22 cellular contexts compared by ENCODE assay signal in the genomic region with DNA sequence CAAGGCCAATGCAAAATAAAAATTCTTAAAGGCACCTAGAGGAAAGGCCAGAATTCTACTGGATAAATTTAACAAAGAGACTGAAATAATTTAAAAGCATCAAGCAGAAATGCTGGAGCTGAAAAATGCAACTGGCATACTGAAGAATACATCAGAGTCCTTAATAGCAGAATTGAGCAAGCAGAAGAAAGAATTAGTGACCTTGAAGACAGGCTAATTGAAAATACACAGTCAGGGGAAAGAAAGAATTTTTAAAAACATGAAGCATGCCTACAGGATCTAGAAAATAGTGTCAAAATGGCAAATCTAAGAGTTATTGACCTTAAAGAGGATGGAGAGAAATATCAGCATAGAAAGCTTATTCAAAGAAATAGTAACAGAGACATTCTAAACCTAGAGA.
DNase-seq lines count a peak whose midpoint lies in the region; ATAC-seq, FAIRE-seq and TF ChIP-seq lines count a peak whose summit lies in the region.
"Had no signal": no experiment of that assay in that cellular context is flagged by ENCODE, and none has a peak within 500 bp of the region (broad histone marks: within the 10 kb centered on the region; RNA-seq: fewer than 3 reads in every experiment).

No MANE protein-coding gene starts in this region.

- intact Hi-C loops in HepG2 (cut with micrococcal nuclease; ENCODE audit: unreplicated experiment): no loop called here
- intact Hi-C loops in right lobe of liver (cut with DNase I): no loop called here

- no peaks in the 10 kb centered on the region for H3K4me1 ChIP-seq in HepG2 (ENCODE audit: insufficient read depth, low read length)
- no peaks in the 10 kb centered on the region for H3K4me1 ChIP-seq in right lobe of liver
- no peaks in the 10 kb centered on the region for H3K4me1 ChIP-seq in astrocyte (ENCODE audit: insufficient read depth, low read length)
- H3K4me1 ChIP-seq: Caco-2 had no signal

- no peaks in the 10 kb centered on the region for H3K9me3 Mint-ChIP-seq in astrocyte (ENCODE audit: unreplicated experiment)
- H3K9me3 Mint-ChIP-seq: CD8-positive, alpha-beta T cell had no signal

- no peak for TF ChIP-seq EP300 in HepG2 (IDR thresholded peaks at IDR 0.05; ENCODE audit: low read depth in 2 of 2, low read length in 2 of 2)
- TF ChIP-seq EP300 in HepG2 (CRISPR knock-in tag; IDR thresholded peaks at IDR 0.05; ENCODE audit: borderline replicate concordance): no peak

- H3K4me2 ChIP-seq in HepG2 (ENCODE audit: low read depth, low read length) (no peak overlapping the region), astrocyte (ENCODE audit: low read length) (no peak overlapping the region)
- H3K4me2 ChIP-seq: BLaER1 treated with 17β-estradiol and CSF1 and Interleukin-3, amounts not matched to agents 10 nM and 100 nM had no signal

- H3K9ac ChIP-seq in HepG2 (ENCODE audit: insufficient read depth, low read depth, low read length) (no peak overlapping the region), astrocyte (ENCODE audit: low read length) (no peak overlapping the region)
- H3K9ac ChIP-seq: BLaER1 treated with 17β-estradiol and CSF1 and Interleukin-3, amounts not matched to agents 10 nM and 100 nM had no signal

- H3K27me3 ChIP-seq in HepG2 (ENCODE audit: control insufficient read depth in 1 of 2, insufficient read depth in 2 of 2, low read length in 2 of 2) (no peaks in the 10 kb centered on the region), right lobe of liver (no peaks in the 10 kb centered on the region), astrocyte (ENCODE audit: insufficient read depth, low read length) (no peaks in the 10 kb centered on the region)
- H3K27me3 ChIP-seq: BLaER1 treated with 17β-estradiol and CSF1 and Interleukin-3, amounts not matched to agents 10 nM and 100 nM had no signal

- no peaks in the 10 kb centered on the region for H3K27me3 Mint-ChIP-seq in astrocyte (ENCODE audit: low read depth, unreplicated experiment)
- H3K27me3 Mint-ChIP-seq: B cell; CD4-positive, alpha-beta T cell had no signal

- H3K4me1 Mint-ChIP-seq in astrocyte (ENCODE audit: low read depth, unreplicated experiment): no peaks in the 10 kb centered on the region
- H3K4me1 Mint-ChIP-seq: B cell had no signal

- H3K79me2 ChIP-seq in HepG2 (ENCODE audit: insufficient read depth, low read length): no peaks in the 10 kb centered on the region
- H3K79me2 ChIP-seq in astrocyte (ENCODE audit: insufficient read depth, low read length): no peaks in the 10 kb centered on the region

- no peak for TF ChIP-seq RAD21 in HepG2 (CRISPR knock-in tag; IDR thresholded peaks at IDR 0.05)

- CTCF ChIA-PET in HepG2 (lab: Yijun Ruan, JAX; ENCODE audit: low intra/inter-chr PET ratio, low total read pairs): no interaction called here

- H3K36me3 Mint-ChIP-seq in astrocyte (ENCODE audit: low read depth, unreplicated experiment): no peaks in the 10 kb centered on the region
- H3K36me3 Mint-ChIP-seq: CD8-positive, alpha-beta T cell had no signal

- no peak for TF ChIP-seq POLR2A in HepG2 (IDR thresholded peaks at IDR 0.05; ENCODE audit: insufficient read depth in 1 of 2, low read depth in 2 of 2, low read length in 2 of 2)
- no peak for TF ChIP-seq POLR2A in right lobe of liver (IDR thresholded peaks at IDR 0.05)

- H4K20me1 ChIP-seq in HepG2 (ENCODE audit: insufficient read depth, low read length) (no peaks in the 10 kb centered on the region), astrocyte (ENCODE audit: insufficient read depth, low read length) (no peaks in the 10 kb centered on the region)
- H4K20me1 ChIP-seq: BLaER1 treated with 17β-estradiol and CSF1 and Interleukin-3, amounts not matched to agents 10 nM and 100 nM had no signal

- BruUV-seq in HepG2 (replicated peaks; lab: Mats Ljungman, UMichigan): no TSS peak

- FAIRE-seq in HepG2 (lab: Jason Lieb, UNC) (no peak), astrocyte (lab: Jason Lieb, UNC) (peak; percentile 17)
- FAIRE-seq: A204.1, D721Med, GM12878, GM12892, GM18507 had no signal

- TF ChIP-seq CTCF in HepG2 (CRISPR knock-in tag; IDR thresholded peaks at IDR 0.05) (no peak), right lobe of liver (IDR thresholded peaks at IDR 0.05) (no peak), astrocyte (IDR thresholded peaks at IDR 0.05; ENCODE audit: insufficient read depth, low read depth, low read length) (no peak)

- no peak for ATAC-seq in HepG2
- no peak for ATAC-seq in right lobe of liver
- ATAC-seq: CD8-positive, alpha-beta T cell; GM12878 had no signal

- H3K27ac ChIP-seq in HepG2 (ENCODE audit: extremely low read length, insufficient read depth, low read length) (no peak overlapping the region), right lobe of liver (no peak overlapping the region), astrocyte (ENCODE audit: low read depth, low read length) (no peak overlapping the region)
- H3K27ac ChIP-seq: BLaER1 treated with 17β-estradiol and CSF1 and Interleukin-3, amounts not matched to agents 10 nM and 100 nM; C4-2B had no signal

- H3K4me3 Mint-ChIP-seq in astrocyte (ENCODE audit: unreplicated experiment): no peak overlapping the region
- H3K4me3 Mint-ChIP-seq: B cell; CD4-positive, alpha-beta T cell; CD8-positive, alpha-beta T cell had no signal

- POLR2A ChIA-PET in HepG2 (lab: Yijun Ruan, JAX): no interaction called here

- in situ Hi-C loops in HepG2 (cut with HindIII; ENCODE audit: extremely low pct_ligation_motif_present, low pct_unique_long_range_greater_than_20kb): no loop called here

- no peaks in the 10 kb centered on the region for H3K9me3 ChIP-seq in HepG2 (ENCODE audit: low read length)
- no peaks in the 10 kb centered on the region for H3K9me3 ChIP-seq in right lobe of liver
- H3K9me3 ChIP-seq in astrocyte (ENCODE audit: insufficient read depth, low read depth, low read length): no peaks in the 10 kb centered on the region
- H3K9me3 ChIP-seq: Caco-2 had no signal

- H3K36me3 ChIP-seq in HepG2 (replicated peaks in 1 of 2; ENCODE audit: control insufficient read depth in 1 of 2, insufficient read depth in 2 of 2, low read length in 2 of 2) (no peaks in the 10 kb centered on the region), right lobe of liver (no peaks in the 10 kb centered on the region), astrocyte (ENCODE audit: insufficient read depth, low read length) (no peaks in the 10 kb centered on the region)
- H3K36me3 ChIP-seq: BLaER1 treated with 17β-estradiol and CSF1 and Interleukin-3, amounts not matched to agents 10 nM and 100 nM had no signal

- DNase-seq in HepG2 (ENCODE audit: low spot score) (no peak), right lobe of liver (no peak), astrocyte (ENCODE audit: low read depth) (no peak), putamen (ENCODE audit: low spot score) (no peak), KG1 (lab: John Stamatoyannopoulos, UW) (no peak)
- DNase-seq: 8988T; AML-193; Caco-2; Calu3; CD4-positive, alpha-beta T cell; CD8-positive, alpha-beta T cell; DND-41; EL; GDM1 had no signal

- no peak overlapping the region for H3K27ac Mint-ChIP-seq in astrocyte (ENCODE audit: unreplicated experiment)
- H3K27ac Mint-ChIP-seq: B cell; CD4-positive, alpha-beta T cell; CD8-positive, alpha-beta T cell had no signal

- H3K4me3 ChIP-seq in HepG2 (replicated peaks in 1 of 3; ENCODE audit: insufficient read depth in 1 of 3, low read depth in 2 of 3, low read length in 3 of 3) (no peak overlapping the region), right lobe of liver (no peak overlapping the region), astrocyte (ENCODE audit: insufficient read depth, low read depth, low read length) (no peak overlapping the region)
- H3K4me3 ChIP-seq: BLaER1 treated with 17β-estradiol and CSF1 and Interleukin-3, amounts not matched to agents 10 nM and 100 nM; GM12878 had no signal

- no peak overlapping the region for H2AFZ ChIP-seq in HepG2 (ENCODE audit: low read length)
- H2AFZ ChIP-seq in astrocyte (ENCODE audit: low read depth, low read length): no peak overlapping the region

TF ChIP-seq in HepG2, 621 proteins besides CTCF, POLR2A, EP300 and RAD21:
- TF ChIP-seq ATAD3A (CRISPR knock-in tag; IDR thresholded peaks at IDR 0.05) (no peak), ZNF879 (CRISPR knock-in tag; IDR thresholded peaks at IDR 0.05) (no peak), ZNF160 (CRISPR knock-in tag; IDR thresholded peaks at IDR 0.05) (0 out of 2 replicates have a peak, but pooled peaks have one; percentile 33), ZBTB8A (CRISPR knock-in tag; IDR thresholded peaks at IDR 0.05; ENCODE audit: borderline replicate concordance, low read depth) (no peak), TBL1XR1 (IDR thresholded peaks at IDR 0.05; ENCODE audit: borderline replicate concordance, low read length, partially characterized antibody) (no peak), HOXA5 (CRISPR knock-in tag; IDR thresholded peaks at IDR 0.05) (no peak), ZSCAN22 (CRISPR knock-in tag; IDR thresholded peaks at IDR 0.05) (no peak)
- TF ChIP-seq, protein P1, sequence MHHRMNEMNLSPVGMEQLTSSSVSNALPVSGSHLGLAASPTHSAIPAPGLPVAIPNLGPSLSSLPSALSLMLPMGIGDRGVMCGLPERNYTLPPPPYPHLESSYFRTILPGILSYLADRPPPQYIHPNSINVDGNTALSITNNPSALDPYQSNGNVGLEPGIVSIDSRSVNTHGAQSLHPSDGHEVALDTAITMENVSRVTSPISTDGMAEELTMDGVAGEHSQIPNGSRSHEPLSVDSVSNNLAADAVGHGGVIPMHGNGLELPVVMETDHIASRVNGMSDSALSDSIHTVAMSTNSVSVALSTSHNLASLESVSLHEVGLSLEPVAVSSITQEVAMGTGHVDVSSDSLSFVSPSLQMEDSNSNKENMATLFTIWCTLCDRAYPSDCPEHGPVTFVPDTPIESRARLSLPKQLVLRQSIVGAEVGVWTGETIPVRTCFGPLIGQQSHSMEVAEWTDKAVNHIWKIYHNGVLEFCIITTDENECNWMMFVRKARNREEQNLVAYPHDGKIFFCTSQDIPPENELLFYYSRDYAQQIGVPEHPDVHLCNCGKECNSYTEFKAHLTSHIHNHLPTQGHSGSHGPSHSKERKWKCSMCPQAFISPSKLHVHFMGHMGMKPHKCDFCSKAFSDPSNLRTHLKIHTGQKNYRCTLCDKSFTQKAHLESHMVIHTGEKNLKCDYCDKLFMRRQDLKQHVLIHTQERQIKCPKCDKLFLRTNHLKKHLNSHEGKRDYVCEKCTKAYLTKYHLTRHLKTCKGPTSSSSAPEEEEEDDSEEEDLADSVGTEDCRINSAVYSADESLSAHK (CRISPR knock-in tag; IDR thresholded peaks at IDR 0.05; ENCODE audit: borderline replicate concordance): no peak
